ENCODE assay signal across 17 cellular contexts in the genomic region with DNA sequence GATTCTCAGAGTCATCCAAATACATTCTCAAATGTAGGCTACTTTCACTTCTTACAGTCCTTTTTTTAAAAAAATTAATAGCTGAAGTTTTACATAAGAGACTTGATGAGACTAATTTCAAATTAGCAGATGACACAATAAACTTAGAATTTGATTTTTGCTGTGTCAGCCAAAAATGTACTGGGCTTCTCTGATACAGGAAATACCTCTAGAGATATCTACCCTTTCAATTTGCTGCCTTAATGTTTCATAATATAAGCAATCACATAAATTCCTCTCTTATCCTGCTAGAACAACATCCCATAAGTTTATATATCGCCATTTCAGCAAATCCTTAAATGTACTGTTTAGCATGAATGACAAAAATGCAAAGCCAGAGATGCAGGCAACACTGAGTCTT.
DNase-seq lines count a peak whose midpoint lies in the region; ATAC-seq and TF ChIP-seq lines count a peak whose summit lies in the region.
"Had no signal": no experiment of that assay in that cellular context is flagged by ENCODE, and none has a peak within 500 bp of the region (broad histone marks: within the 10 kb centered on the region; RNA-seq: fewer than 3 reads in every experiment).

No MANE protein-coding gene starts in this region.

- H3K36me3 ChIP-seq in mammary epithelial cell (ENCODE audit: insufficient read depth, low read length) (no peaks in the 10 kb centered on the region), breast epithelium (no peaks in the 10 kb centered on the region), adipocyte (ENCODE audit: control insufficient read depth, insufficient read depth, low read length, severe bottlenecking) (no peaks in the 10 kb centered on the region), left lung (no peaks in the 10 kb centered on the region)
- H3K36me3 ChIP-seq: BLaER1 treated with 17β-estradiol and CSF1 and Interleukin-3, amounts not matched to agents 10 nM and 100 nM; HAP-1 had no signal

- no peaks in the 10 kb centered on the region for H4K20me1 ChIP-seq in mammary epithelial cell (ENCODE audit: insufficient read depth, low read length)
- H4K20me1 ChIP-seq: BLaER1 treated with 17β-estradiol and CSF1 and Interleukin-3, amounts not matched to agents 10 nM and 100 nM had no signal

- no peaks in the 10 kb centered on the region for H3K9me3 Mint-ChIP-seq in nephron

- TF ChIP-seq POLR2A in breast epithelium (IDR thresholded peaks at IDR 0.05), result no peak

- H3K27me3 Mint-ChIP-seq in nephron (ENCODE audit: low read depth), result no peaks in the 10 kb centered on the region
- H3K27me3 Mint-ChIP-seq: CD4-positive, CD25-positive, alpha-beta regulatory T cell had no signal

- no peak for ATAC-seq in GM21447 (IDR thresholded peaks at IDR 0.05; ENCODE audit: unreplicated experiment)
- ATAC-seq in left lung, result no peak
- ATAC-seq: GM12878 had no signal

- H3K27ac Mint-ChIP-seq in nephron, result peak overlapping the region; percentile 36 to 83 (median 70)
- H3K27ac Mint-ChIP-seq: CD4-positive, CD25-positive, alpha-beta regulatory T cell had no signal

- intact Hi-C loops in mammary epithelial cell (cut with micrococcal nuclease), result no loop called here
- intact Hi-C loops in breast epithelium (cut with DNase I; ENCODE audit: low total_unique reads), result no loop called here
- intact Hi-C loops in left lung (cut with DNase I), result no loop called here

- no peak for DNase-seq in mammary epithelial cell
- DNase-seq in breast epithelium (ENCODE audit: low spot score in 2 of 2), result no peak
- DNase-seq in adipocyte (ENCODE audit: low read depth), result peak; percentile 47
- DNase-seq in fibroblast of pulmonary artery (ENCODE audit: low read depth), result peak; percentile 29
- DNase-seq in NCI-H345 treated with DMSO at 0.1 percent for 48 hours (lab: John Stamatoyannopoulos, UW; ENCODE audit: unreplicated experiment), result no peak
- no peak for DNase-seq in left lung
- DNase-seq: ACHN; CD4-positive, CD25-positive, alpha-beta regulatory T cell; DMS 273 treated with DMSO at 0.1 percent for 48 hours; DMS79; GOT3 had no signal

- no peak overlapping the region for H2AFZ ChIP-seq in mammary epithelial cell (ENCODE audit: low read depth, low read length)

- no TSS peak for BruUV-seq in mammary epithelial cell (replicated peaks; lab: Mats Ljungman, UMichigan)

- H3K9me3 ChIP-seq in mammary epithelial cell (replicated peaks; ENCODE audit: insufficient read depth, low read length) (no peaks in the 10 kb centered on the region), breast epithelium (no peaks in the 10 kb centered on the region), adipocyte (ENCODE audit: control insufficient read depth, low read length) (no peaks in the 10 kb centered on the region), left lung (peaks cover 0 to 4% of the 10 kb centered on the region in 2 donors)
- H3K9me3 ChIP-seq: HAP-1 had no signal

- in situ Hi-C loops in mammary epithelial cell (cut with MboI; ENCODE audit: low sequenced_read_pairs in 2 of 2), result no loop called here

- no peaks in the 10 kb centered on the region for H3K79me2 ChIP-seq in mammary epithelial cell (ENCODE audit: insufficient read depth, low read length)

- H3K4me3 Mint-ChIP-seq in nephron, result no peak overlapping the region
- H3K4me3 Mint-ChIP-seq: CD4-positive, CD25-positive, alpha-beta regulatory T cell had no signal

- H3K4me3 ChIP-seq in mammary epithelial cell (replicated peaks in 1 of 3; ENCODE audit: insufficient read depth in 1 of 3, low read depth in 2 of 3, low read length in 3 of 3) (no peak overlapping the region), breast epithelium (no peak overlapping the region), adipocyte (ENCODE audit: low read length) (no peak overlapping the region), fibroblast of pulmonary artery (replicated peaks; ENCODE audit: low read depth, low read length) (no peak overlapping the region), left lung (no peak overlapping the region)
- H3K4me3 ChIP-seq: BLaER1 treated with 17β-estradiol and CSF1 and Interleukin-3, amounts not matched to agents 10 nM and 100 nM; GM12878; HAP-1 had no signal

- no peak overlapping the region for H3K4me2 ChIP-seq in mammary epithelial cell (ENCODE audit: insufficient read depth, low read depth, low read length)
- H3K4me2 ChIP-seq: BLaER1 treated with 17β-estradiol and CSF1 and Interleukin-3, amounts not matched to agents 10 nM and 100 nM had no signal

- no peak for TF ChIP-seq CTCF in mammary epithelial cell (conservative IDR thresholded peaks at IDR 0.05 in 1 of 2, IDR thresholded peaks at IDR 0.05 in 1 of 2; ENCODE audit: extremely low read depth in 1 of 2, insufficient read depth in 1 of 2, low read depth in 1 of 2, low read length in 2 of 2)
- no peak for TF ChIP-seq CTCF in breast epithelium (IDR thresholded peaks at IDR 0.05)
- TF ChIP-seq CTCF in fibroblast of pulmonary artery (IDR thresholded peaks at IDR 0.05; ENCODE audit: low read length, missing control alignments), result no peak
- TF ChIP-seq CTCF in nephron (IDR thresholded peaks at IDR 0.05; ENCODE audit: unreplicated experiment in 3 of 3), result no peak
- TF ChIP-seq CTCF in left lung (IDR thresholded peaks at IDR 0.05), result no peak

- H3K4me1 ChIP-seq in mammary epithelial cell (ENCODE audit: insufficient read depth, low read length), result no peaks in the 10 kb centered on the region
- no peaks in the 10 kb centered on the region for H3K4me1 ChIP-seq in breast epithelium
- peaks cover 11% of the 10 kb centered on the region for H3K4me1 ChIP-seq in adipocyte (ENCODE audit: control insufficient read depth, insufficient read depth, low read length)
- no peaks in the 10 kb centered on the region for H3K4me1 ChIP-seq in left lung
- H3K4me1 ChIP-seq: BLaER1 treated with 17β-estradiol and CSF1 and Interleukin-3, amounts not matched to agents 10 nM and 100 nM; HAP-1 had no signal

- H3K36me3 Mint-ChIP-seq in nephron (ENCODE audit: low read depth), result no peaks in the 10 kb centered on the region
- H3K36me3 Mint-ChIP-seq: CD4-positive, CD25-positive, alpha-beta regulatory T cell had no signal

- dilution Hi-C loops in mammary epithelial cell (cut with HindIII; ENCODE audit: low sequenced_read_pairs), result no loop called here

- H3K9ac ChIP-seq in mammary epithelial cell (ENCODE audit: insufficient read depth, low read length), result peak overlapping the region; percentile 4
- H3K9ac ChIP-seq in adipocyte (ENCODE audit: low read length), result no peak overlapping the region
- H3K9ac ChIP-seq: BLaER1 treated with 17β-estradiol and CSF1 and Interleukin-3, amounts not matched to agents 10 nM and 100 nM had no signal

- WGBS in mammary epithelial cell (ENCODE audit: low coverage, missing lambda C conversion rate), result 44% methylated on average over 1 of the region's 1 CpG

- no peaks in the 10 kb centered on the region for H3K4me1 Mint-ChIP-seq in nephron
- H3K4me1 Mint-ChIP-seq: CD4-positive, CD25-positive, alpha-beta regulatory T cell had no signal

- no peaks in the 10 kb centered on the region for H3K27me3 ChIP-seq in mammary epithelial cell (ENCODE audit: insufficient read depth, low read length)
- H3K27me3 ChIP-seq in breast epithelium, result no peaks in the 10 kb centered on the region
- no peaks in the 10 kb centered on the region for H3K27me3 ChIP-seq in adipocyte (replicated peaks; ENCODE audit: control insufficient read depth, insufficient read depth, low read length)
- no peaks in the 10 kb centered on the region for H3K27me3 ChIP-seq in left lung
- H3K27me3 ChIP-seq: BLaER1 treated with 17β-estradiol and CSF1 and Interleukin-3, amounts not matched to agents 10 nM and 100 nM had no signal

- no peak overlapping the region for H3K27ac ChIP-seq in mammary epithelial cell (ENCODE audit: insufficient read depth, low read depth, low read length)
- H3K27ac ChIP-seq in breast epithelium, result no peak overlapping the region
- H3K27ac ChIP-seq in left lung, result no peak overlapping the region
- H3K27ac ChIP-seq: 22Rv1; BLaER1 treated with 17β-estradiol and CSF1 and Interleukin-3, amounts not matched to agents 10 nM and 100 nM had no signal

- CTCF ChIA-PET in mammary epithelial cell (lab: Charles Lee; ENCODE audit: low non-redundant PET), result no interaction called here

Comparison
In these comparisons a context has a peak if more than half of its experiments do, and no peak if none do; other contexts are left out.
1. DNase-seq: peak in adipocyte (single experiment) and fibroblast of pulmonary artery (single experiment); none in mammary epithelial cell (single experiment), breast epithelium (0 of 2), NCI-H345 treated with DMSO at 0.1 percent for 48 hours (single experiment) and left lung (0 of 2).